2 cellular contexts compared by ENCODE assay signal in genomic region chr1:7287013-7287412, GRCh38.
TF ChIP-seq lines count a peak whose summit lies in the region.

No MANE protein-coding gene starts in this region.

TF ChIP-seq in HepG2, 621 proteins besides CTCF, POLR2A, EP300 and RAD21:
- TF ChIP-seq, protein P1, sequence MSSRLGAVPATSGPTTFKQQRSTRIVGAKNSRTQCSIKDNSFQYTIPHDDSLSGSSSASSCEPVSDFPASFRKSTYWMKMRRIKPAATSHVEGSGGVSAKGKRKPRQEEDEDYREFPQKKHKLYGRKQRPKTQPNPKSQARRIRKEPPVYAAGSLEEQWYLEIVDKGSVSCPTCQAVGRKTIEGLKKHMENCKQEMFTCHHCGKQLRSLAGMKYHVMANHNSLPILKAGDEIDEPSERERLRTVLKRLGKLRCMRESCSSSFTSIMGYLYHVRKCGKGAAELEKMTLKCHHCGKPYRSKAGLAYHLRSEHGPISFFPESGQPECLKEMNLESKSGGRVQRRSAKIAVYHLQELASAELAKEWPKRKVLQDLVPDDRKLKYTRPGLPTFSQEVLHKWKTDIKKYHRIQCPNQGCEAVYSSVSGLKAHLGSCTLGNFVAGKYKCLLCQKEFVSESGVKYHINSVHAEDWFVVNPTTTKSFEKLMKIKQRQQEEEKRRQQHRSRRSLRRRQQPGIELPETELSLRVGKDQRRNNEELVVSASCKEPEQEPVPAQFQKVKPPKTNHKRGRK (CRISPR knock-in tag; IDR thresholded peaks at IDR 0.05) = no peak
- TF ChIP-seq U2AF1 (optimal IDR thresholded peaks at IDR 0.05; ENCODE audit: low read depth, low read length) (no peak), MEF2D (CRISPR knock-in tag; IDR thresholded peaks at IDR 0.05) (no peak), CCAR2 (optimal IDR thresholded peaks at IDR 0.05; ENCODE audit: low read depth, low read length) (no peak), ATF7 (IDR thresholded peaks at IDR 0.05) (no peak), ATF7 (CRISPR knock-in tag; IDR thresholded peaks at IDR 0.05) (no peak), ZNF629 (CRISPR knock-in tag; conservative IDR thresholded peaks at IDR 0.05) (no peak), ZNF878 (CRISPR knock-in tag; IDR thresholded peaks at IDR 0.05) (no peak), SNAI1 (CRISPR knock-in tag; IDR thresholded peaks at IDR 0.05; ENCODE audit: borderline replicate concordance) (no peak), ZNF781 (CRISPR knock-in tag; IDR thresholded peaks at IDR 0.05; ENCODE audit: borderline replicate concordance, not compliant biosample characterization) (no peak), GTF3A (CRISPR knock-in tag; conservative IDR thresholded peaks at IDR 0.05) (no peak), LCORL (IDR thresholded peaks at IDR 0.05) (no peak), LCORL (CRISPR knock-in tag; IDR thresholded peaks at IDR 0.05) (no peak), TOPORS (CRISPR knock-in tag; IDR thresholded peaks at IDR 0.05) (no peak), ZSCAN30 (CRISPR knock-in tag; IDR thresholded peaks at IDR 0.05) (no peak), KLF9 (CRISPR knock-in tag; IDR thresholded peaks at IDR 0.05; ENCODE audit: low read depth) (no peak)
- TF ChIP-seq, protein P2, sequence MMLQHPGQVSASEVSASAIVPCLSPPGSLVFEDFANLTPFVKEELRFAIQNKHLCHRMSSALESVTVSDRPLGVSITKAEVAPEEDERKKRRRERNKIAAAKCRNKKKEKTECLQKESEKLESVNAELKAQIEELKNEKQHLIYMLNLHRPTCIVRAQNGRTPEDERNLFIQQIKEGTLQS (CRISPR knock-in tag; IDR thresholded peaks at IDR 0.05) = no peak
- TF ChIP-seq, protein P3, sequence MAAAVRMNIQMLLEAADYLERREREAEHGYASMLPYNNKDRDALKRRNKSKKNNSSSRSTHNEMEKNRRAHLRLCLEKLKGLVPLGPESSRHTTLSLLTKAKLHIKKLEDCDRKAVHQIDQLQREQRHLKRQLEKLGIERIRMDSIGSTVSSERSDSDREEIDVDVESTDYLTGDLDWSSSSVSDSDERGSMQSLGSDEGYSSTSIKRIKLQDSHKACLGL (CRISPR knock-in tag; IDR thresholded peaks at IDR 0.05) = no peak
- TF ChIP-seq, protein P4, sequence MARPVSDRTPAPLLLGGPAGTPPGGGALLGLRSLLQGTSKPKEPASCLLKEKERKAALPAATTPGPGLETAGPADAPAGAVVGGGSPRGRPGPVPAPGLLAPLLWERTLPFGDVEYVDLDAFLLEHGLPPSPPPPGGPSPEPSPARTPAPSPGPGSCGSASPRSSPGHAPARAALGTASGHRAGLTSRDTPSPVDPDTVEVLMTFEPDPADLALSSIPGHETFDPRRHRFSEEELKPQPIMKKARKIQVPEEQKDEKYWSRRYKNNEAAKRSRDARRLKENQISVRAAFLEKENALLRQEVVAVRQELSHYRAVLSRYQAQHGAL (CRISPR knock-in tag; IDR thresholded peaks at IDR 0.05; ENCODE audit: not compliant biosample characterization) = no peak

TF ChIP-seq in H1, 55 proteins besides CTCF, POLR2A, EP300 and RAD21:
- TF ChIP-seq HDAC2 (IDR thresholded peaks at IDR 0.05; ENCODE audit: borderline replicate concordance in 1 of 2, low read depth in 2 of 2, low read length in 2 of 2) = no peak
- TF ChIP-seq SIN3A (conservative IDR thresholded peaks at IDR 0.05 in 1 of 2, IDR thresholded peaks at IDR 0.05 in 1 of 2; ENCODE audit: low read depth in 1 of 2, low read length in 2 of 2) = no peak
- TF ChIP-seq YY1 (IDR thresholded peaks at IDR 0.05; ENCODE audit: low read depth, low read length) = no peak
- no peak for TF ChIP-seq JUN (IDR thresholded peaks at IDR 0.05; ENCODE audit: low read depth, low read length)
- no peak for TF ChIP-seq SRF (IDR thresholded peaks at IDR 0.05; ENCODE audit: low read depth, low read length)
- TF ChIP-seq SP2 (IDR thresholded peaks at IDR 0.05; ENCODE audit: low read length) = no peak
- no peak for TF ChIP-seq SIX5 (IDR thresholded peaks at IDR 0.05; ENCODE audit: low read depth, low read length)
- TF ChIP-seq, protein P5, sequence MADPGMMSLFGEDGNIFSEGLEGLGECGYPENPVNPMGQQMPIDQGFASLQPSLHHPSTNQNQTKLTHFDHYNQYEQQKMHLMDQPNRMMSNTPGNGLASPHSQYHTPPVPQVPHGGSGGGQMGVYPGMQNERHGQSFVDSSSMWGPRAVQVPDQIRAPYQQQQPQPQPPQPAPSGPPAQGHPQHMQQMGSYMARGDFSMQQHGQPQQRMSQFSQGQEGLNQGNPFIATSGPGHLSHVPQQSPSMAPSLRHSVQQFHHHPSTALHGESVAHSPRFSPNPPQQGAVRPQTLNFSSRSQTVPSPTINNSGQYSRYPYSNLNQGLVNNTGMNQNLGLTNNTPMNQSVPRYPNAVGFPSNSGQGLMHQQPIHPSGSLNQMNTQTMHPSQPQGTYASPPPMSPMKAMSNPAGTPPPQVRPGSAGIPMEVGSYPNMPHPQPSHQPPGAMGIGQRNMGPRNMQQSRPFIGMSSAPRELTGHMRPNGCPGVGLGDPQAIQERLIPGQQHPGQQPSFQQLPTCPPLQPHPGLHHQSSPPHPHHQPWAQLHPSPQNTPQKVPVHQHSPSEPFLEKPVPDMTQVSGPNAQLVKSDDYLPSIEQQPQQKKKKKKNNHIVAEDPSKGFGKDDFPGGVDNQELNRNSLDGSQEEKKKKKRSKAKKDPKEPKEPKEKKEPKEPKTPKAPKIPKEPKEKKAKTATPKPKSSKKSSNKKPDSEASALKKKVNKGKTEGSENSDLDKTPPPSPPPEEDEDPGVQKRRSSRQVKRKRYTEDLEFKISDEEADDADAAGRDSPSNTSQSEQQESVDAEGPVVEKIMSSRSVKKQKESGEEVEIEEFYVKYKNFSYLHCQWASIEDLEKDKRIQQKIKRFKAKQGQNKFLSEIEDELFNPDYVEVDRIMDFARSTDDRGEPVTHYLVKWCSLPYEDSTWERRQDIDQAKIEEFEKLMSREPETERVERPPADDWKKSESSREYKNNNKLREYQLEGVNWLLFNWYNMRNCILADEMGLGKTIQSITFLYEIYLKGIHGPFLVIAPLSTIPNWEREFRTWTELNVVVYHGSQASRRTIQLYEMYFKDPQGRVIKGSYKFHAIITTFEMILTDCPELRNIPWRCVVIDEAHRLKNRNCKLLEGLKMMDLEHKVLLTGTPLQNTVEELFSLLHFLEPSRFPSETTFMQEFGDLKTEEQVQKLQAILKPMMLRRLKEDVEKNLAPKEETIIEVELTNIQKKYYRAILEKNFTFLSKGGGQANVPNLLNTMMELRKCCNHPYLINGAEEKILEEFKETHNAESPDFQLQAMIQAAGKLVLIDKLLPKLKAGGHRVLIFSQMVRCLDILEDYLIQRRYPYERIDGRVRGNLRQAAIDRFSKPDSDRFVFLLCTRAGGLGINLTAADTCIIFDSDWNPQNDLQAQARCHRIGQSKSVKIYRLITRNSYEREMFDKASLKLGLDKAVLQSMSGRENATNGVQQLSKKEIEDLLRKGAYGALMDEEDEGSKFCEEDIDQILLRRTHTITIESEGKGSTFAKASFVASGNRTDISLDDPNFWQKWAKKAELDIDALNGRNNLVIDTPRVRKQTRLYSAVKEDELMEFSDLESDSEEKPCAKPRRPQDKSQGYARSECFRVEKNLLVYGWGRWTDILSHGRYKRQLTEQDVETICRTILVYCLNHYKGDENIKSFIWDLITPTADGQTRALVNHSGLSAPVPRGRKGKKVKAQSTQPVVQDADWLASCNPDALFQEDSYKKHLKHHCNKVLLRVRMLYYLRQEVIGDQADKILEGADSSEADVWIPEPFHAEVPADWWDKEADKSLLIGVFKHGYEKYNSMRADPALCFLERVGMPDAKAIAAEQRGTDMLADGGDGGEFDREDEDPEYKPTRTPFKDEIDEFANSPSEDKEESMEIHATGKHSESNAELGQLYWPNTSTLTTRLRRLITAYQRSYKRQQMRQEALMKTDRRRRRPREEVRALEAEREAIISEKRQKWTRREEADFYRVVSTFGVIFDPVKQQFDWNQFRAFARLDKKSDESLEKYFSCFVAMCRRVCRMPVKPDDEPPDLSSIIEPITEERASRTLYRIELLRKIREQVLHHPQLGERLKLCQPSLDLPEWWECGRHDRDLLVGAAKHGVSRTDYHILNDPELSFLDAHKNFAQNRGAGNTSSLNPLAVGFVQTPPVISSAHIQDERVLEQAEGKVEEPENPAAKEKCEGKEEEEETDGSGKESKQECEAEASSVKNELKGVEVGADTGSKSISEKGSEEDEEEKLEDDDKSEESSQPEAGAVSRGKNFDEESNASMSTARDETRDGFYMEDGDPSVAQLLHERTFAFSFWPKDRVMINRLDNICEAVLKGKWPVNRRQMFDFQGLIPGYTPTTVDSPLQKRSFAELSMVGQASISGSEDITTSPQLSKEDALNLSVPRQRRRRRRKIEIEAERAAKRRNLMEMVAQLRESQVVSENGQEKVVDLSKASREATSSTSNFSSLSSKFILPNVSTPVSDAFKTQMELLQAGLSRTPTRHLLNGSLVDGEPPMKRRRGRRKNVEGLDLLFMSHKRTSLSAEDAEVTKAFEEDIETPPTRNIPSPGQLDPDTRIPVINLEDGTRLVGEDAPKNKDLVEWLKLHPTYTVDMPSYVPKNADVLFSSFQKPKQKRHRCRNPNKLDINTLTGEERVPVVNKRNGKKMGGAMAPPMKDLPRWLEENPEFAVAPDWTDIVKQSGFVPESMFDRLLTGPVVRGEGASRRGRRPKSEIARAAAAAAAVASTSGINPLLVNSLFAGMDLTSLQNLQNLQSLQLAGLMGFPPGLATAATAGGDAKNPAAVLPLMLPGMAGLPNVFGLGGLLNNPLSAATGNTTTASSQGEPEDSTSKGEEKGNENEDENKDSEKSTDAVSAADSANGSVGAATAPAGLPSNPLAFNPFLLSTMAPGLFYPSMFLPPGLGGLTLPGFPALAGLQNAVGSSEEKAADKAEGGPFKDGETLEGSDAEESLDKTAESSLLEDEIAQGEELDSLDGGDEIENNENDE (IDR thresholded peaks at IDR 0.05; ENCODE audit: insufficient replicate concordance, low read length) = no peak
- no peak for TF ChIP-seq CBX5 (IDR thresholded peaks at IDR 0.05; ENCODE audit: low read depth, low read length)
- TF ChIP-seq TCF12 (IDR thresholded peaks at IDR 0.05; ENCODE audit: low read depth, low read length) = no peak
- no peak for TF ChIP-seq POU5F1 (IDR thresholded peaks at IDR 0.05; ENCODE audit: low read depth, low read length)
- TF ChIP-seq HDAC6 (IDR thresholded peaks at IDR 0.05; ENCODE audit: low read depth, low read length) = no peak
- no peak for TF ChIP-seq SP1 (IDR thresholded peaks at IDR 0.05; ENCODE audit: low read depth, low read length)
- TF ChIP-seq TAF7 (optimal IDR thresholded peaks at IDR 0.05; ENCODE audit: borderline replicate concordance, low read depth, low read length) = no peak
- no peak for TF ChIP-seq MAFK (IDR thresholded peaks at IDR 0.05; ENCODE audit: low read depth, low read length)
